ENCODE assay signal across 9 cellular contexts in the genomic region with DNA sequence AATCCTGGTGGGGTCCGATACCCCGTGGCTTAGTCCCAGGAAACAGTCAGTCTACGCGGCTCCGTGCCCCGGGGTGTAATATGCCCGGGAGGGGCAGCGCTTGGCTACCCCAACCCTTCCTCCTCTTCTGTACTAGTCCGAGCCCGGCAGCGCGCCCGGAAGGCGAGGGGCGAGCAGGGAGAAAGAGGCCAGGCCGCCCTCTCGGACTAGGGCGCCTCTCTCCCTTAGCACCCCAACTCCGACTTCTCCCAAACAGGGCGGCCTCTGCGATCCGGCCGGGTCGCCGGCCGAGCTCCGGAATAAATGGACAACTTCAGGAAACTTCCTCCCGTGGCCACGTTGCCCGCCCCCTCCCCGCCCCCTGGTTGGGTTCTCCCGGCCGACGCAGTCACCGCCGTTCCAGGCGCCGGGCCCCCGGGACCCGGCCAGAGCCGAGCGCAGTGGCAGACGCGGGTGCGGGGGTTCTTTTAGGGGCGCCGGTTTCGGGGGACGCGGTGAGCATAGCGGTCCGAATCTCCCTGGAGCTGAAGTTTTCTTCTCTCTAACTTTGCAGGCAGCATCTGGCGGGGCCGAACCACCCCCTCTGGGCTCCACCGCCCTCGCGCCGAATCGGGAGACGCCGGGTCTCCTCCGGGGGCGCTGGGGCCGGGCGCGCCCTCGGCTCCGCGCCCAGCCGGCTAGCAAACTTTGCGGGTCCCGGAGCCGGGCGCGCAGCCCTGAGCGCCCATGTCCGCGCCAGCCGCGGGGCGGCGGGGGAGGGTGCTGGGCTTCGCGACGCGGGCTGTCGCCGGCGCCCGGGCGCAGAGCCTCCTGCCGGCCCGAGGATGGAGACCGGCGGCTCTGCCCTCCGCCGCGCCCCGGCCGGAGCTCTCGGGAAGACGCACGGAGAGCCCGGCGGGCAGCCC. TPM values are rescaled to one million over a fixed set of nuclear protein-coding genes. Genes with fewer than 3 reads are reported as not detected.
DNase-seq lines count a peak whose midpoint lies in the region; ATAC-seq and TF ChIP-seq lines count a peak whose summit lies in the region.
"Had no signal": no experiment of that assay in that cellular context is flagged by ENCODE, and none has a peak within 500 bp of the region (broad histone marks: within the 10 kb centered on the region; RNA-seq: fewer than 3 reads in every experiment).

SDK2 (minus strand) TSS at position 301 of the 905 bp plus-strand sequence. CDS start 357 bp downstream, outside the sequence.

- peak within 1 kb of the TSS; percentile 53 for H3K4me2 ChIP-seq in GM23248 (ENCODE audit: unreplicated experiment)
- H3K4me2 ChIP-seq: KMS-11 had no signal

- no peaks in the 10 kb centered on the region for H3K9me3 ChIP-seq in GM23248 (ENCODE audit: low read depth)
- no peaks in the 10 kb centered on the region for H3K9me3 ChIP-seq in WERI-Rb-1 (ENCODE audit: severe bottlenecking)
- no peaks in the 10 kb centered on the region for H3K9me3 ChIP-seq in adrenal gland (replicated peaks in 1 of 3)

- H3K9me2 ChIP-seq in GM23248 (ENCODE audit: insufficient read depth): no peaks in the 10 kb centered on the region

- H3K27me3 ChIP-seq in GM23248 (replicated peaks; ENCODE audit: insufficient read depth) (peaks cover 50% of the 10 kb centered on the region), WERI-Rb-1 (ENCODE audit: insufficient read depth, low read depth, severe bottlenecking) (no peaks in the 10 kb centered on the region), foreskin keratinocyte (peaks cover 64% of the 10 kb centered on the region), adrenal gland (peaks cover 10% of the 10 kb centered on the region)

- H3K79me2 ChIP-seq in GM23248 (ENCODE audit: insufficient read depth): no peaks in the 10 kb centered on the region

- no peaks in the 10 kb centered on the region for H3F3A ChIP-seq in GM23248 (ENCODE audit: insufficient read depth)

- H3K36me3 ChIP-seq in GM23248 (ENCODE audit: low read depth): no peaks in the 10 kb centered on the region
- H3K36me3 ChIP-seq in WERI-Rb-1: peaks cover 3% of the 10 kb centered on the region; the same call in 1 of the 2 replicates
- H3K36me3 ChIP-seq in adrenal gland (replicated peaks in 1 of 2): no peaks in the 10 kb centered on the region

- no peak for TF ChIP-seq POLR2A in adrenal gland (IDR thresholded peaks at IDR 0.05)

- no peaks in the 10 kb centered on the region for H4K20me1 ChIP-seq in GM23248 (ENCODE audit: insufficient read depth)

- no peak for TF ChIP-seq CTCF in WERI-Rb-1 (IDR thresholded peaks at IDR 0.05; ENCODE audit: low read depth, low read length)
- TF ChIP-seq CTCF in foreskin keratinocyte (conservative IDR thresholded peaks at IDR 0.05): no peak
- no peak for TF ChIP-seq CTCF in omental fat pad (IDR thresholded peaks at IDR 0.05)
- TF ChIP-seq CTCF in adrenal gland (IDR thresholded peaks at IDR 0.05): no peak

- in situ Hi-C loops in GM23248 (cut with MboI): no loop called here

- no peaks in the 10 kb centered on the region for H3K4me1 ChIP-seq in GM23248 (ENCODE audit: insufficient read depth)
- H3K4me1 ChIP-seq in foreskin keratinocyte: no peaks in the 10 kb centered on the region
- peaks cover 0 to 4% of the 10 kb centered on the region in 2 donors for H3K4me1 ChIP-seq in adrenal gland (replicated peaks in 1 of 2)

- peak within 1 kb of the TSS; percentile 47 for H3K4me3 ChIP-seq in GM23248
- peak within 1 kb of the TSS; percentile 84 for H3K4me3 ChIP-seq in WERI-Rb-1 (ENCODE audit: low read depth, low read length)
- H3K4me3 ChIP-seq in adrenal gland: peak within 1 kb of the TSS in 1 of 4 donors; percentile 53

- WGBS in GM23248 (ENCODE audit: low coverage in 1 of 2, low lambda C conversion rate in 2 of 2, missing lambda C conversion rate in 2 of 2), 2 experiments: 2% methylated on average over 49 to 95 of the region's 105 CpGs
- 1 to 4% (median 1%) methylated on average over 13 to 105 of the region's 105 CpGs for WGBS in adrenal gland, 4 donors

- no peak within 1 kb of the TSS for H3K27ac ChIP-seq in GM23248
- H3K27ac ChIP-seq in WERI-Rb-1: peak within 1 kb of the TSS; percentile 87
- no peak within 1 kb of the TSS for H3K27ac ChIP-seq in foreskin keratinocyte
- H3K27ac ChIP-seq in adrenal gland: peak within 1 kb of the TSS in 1 of 5 donors; percentile 34
- H3K27ac ChIP-seq: KMS-11 had no signal

- H3K9ac ChIP-seq in GM23248: no peak within 1 kb of the TSS
- H3K9ac ChIP-seq: KMS-11 had no signal

- H2AFZ ChIP-seq in GM23248: no peak within 1 kb of the TSS

- DNase-seq in GM23248: peak; percentile 35
- peak; percentile 53 for DNase-seq in WERI-Rb-1
- no peak for DNase-seq in foreskin keratinocyte
- DNase-seq in omental fat pad (ENCODE audit: low spot score): no peak
- DNase-seq in adrenal gland: no peak
- DNase-seq in activated CD4-positive, CD25-positive, alpha-beta regulatory T cell treated with anti-CD3 and anti-CD28 coated beads, Interleukin-2, amount 50 U/mL, for 72 hours: no peak
- no peak for DNase-seq in HCEC 1CT
- no peak for DNase-seq in RPMI8226

- intact Hi-C loops in adrenal gland (cut with DNase I): no loop called here

- ATAC-seq in foreskin keratinocyte: peak; percentile 23
- ATAC-seq in omental fat pad (ENCODE audit: low FRiP score): peak; percentile 19

RNA-seq across cellular contexts. Expression of gene SDK2, which starts in this region (rescaled TPM):
- total RNA-seq in GM23248 (2014; rRNA removed; shearing (Covaris generic)): under 0.01 TPM in 1 of 2 replicates, not detected in the other
- 0.03 TPM in 1 of 2 replicates, not detected in the other for polyA plus RNA-seq in GM23248 (2016; fragmentation: Nextera tagmentation; extraction: Ambion mirVana)
- total RNA-seq in foreskin keratinocyte: 3.0 and 3.4 TPM in 2 replicates
- 0.84 and 0.93 TPM in 2 replicates for polyA plus RNA-seq in foreskin keratinocyte
- 1 to 10 TPM in 1 of 4 donors, under 1 TPM in 3; 0.46 to 1.4 (median 0.64) TPM for total RNA-seq in omental fat pad
- 1 to 10 TPM in 3 of 8 donors, under 1 TPM in 5; 0.52 to 2.1 (median 0.90) TPM for total RNA-seq in adrenal gland
- under 1 TPM; 0.27 to 0.88 (median 0.48) TPM for polyA plus RNA-seq in adrenal gland

Comparison
In these comparisons a context has a peak if more than half of its experiments do, and no peak if none do; other contexts are left out.
1. Peak in DNase-seq, H3K4me3 ChIP-seq and H3K4me2 ChIP-seq in GM23248; RNA of the gene not detected or under 1 TPM.